In the genomic region with DNA sequence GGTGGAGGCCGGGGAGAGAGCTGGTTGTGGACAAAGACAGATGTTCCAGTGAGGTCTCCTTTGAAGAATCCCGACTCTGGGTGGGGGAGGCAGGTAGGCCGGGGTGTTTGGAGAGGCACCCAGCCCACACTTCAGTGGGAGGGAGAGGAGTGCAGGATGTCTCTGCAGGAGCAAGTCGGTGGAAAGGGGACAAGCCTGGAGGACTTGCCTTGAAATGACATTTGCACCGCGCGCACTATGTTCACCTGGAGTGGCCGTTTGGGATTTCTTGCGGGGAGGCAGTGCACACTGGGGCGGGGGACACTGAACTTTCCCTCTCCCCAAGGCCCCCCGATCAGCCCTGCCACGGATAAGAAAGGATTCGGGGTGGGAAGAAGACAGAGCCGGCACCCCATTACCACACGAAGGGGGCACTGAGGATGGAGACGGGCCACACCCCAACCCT, we compare ENCODE assay signal across 8 cellular contexts. TPM values are rescaled to one million over a fixed set of nuclear protein-coding genes. Genes with fewer than 3 reads are reported as not detected.
DNase-seq lines count a peak whose midpoint lies in the region; ATAC-seq, FAIRE-seq and TF ChIP-seq lines count a peak whose summit lies in the region.

No MANE protein-coding gene starts in this region.

- peak overlapping the region; percentile 33 for H3K27ac Mint-ChIP-seq in progenitor cell of endocrine pancreas

- 20 to 29% methylated on average over 4 to 10 of the region's 16 CpGs for WGBS in gastroesophageal sphincter (ENCODE audit: low coverage in 1 of 2), 2 donors

- H3K27me3 Mint-ChIP-seq in progenitor cell of endocrine pancreas = peaks cover 57% of the 10 kb centered on the region

- H3K4me3 ChIP-seq in GM08714 (ENCODE audit: low read length) = peak overlapping the region; percentile 34; the same call in 1 of the 2 replicates
- H3K4me3 ChIP-seq in WI38 (ENCODE audit: low read depth, low read length) = peak overlapping the region; percentile 79
- peak overlapping the region; percentile 80 to 85 for H3K4me3 ChIP-seq in gastroesophageal sphincter

- DNase-seq in progenitor cell of endocrine pancreas (ENCODE audit: low spot score, unreplicated experiment) (no peak), frontal cortex (ENCODE audit: low spot score in 2 of 2) (no peak), medulla oblongata (ENCODE audit: extremely low spot score) (no peak), AG20443 (ENCODE audit: low spot score) (no peak)
- no peak for DNase-seq in stimulated activated CD4-positive, alpha-beta T cell treated with anti-CD3 and anti-CD28 coated beads, Interleukin-4, amount 100 ng/mL, for 4 hours

- H3K4me3 Mint-ChIP-seq in progenitor cell of endocrine pancreas (ENCODE audit: low read depth) = peak overlapping the region; percentile 77

- no peak for ATAC-seq in gastroesophageal sphincter

- H3K4me1 Mint-ChIP-seq in progenitor cell of endocrine pancreas (ENCODE audit: low read depth) = peaks cover 8% of the 10 kb centered on the region

- FAIRE-seq in frontal cortex (lab: Jason Lieb, UNC) = no peak

- H3K27me3 ChIP-seq in gastroesophageal sphincter = no peaks in the 10 kb centered on the region

- no peaks in the 10 kb centered on the region for H3K36me3 Mint-ChIP-seq in progenitor cell of endocrine pancreas (ENCODE audit: insufficient read depth)

- no peaks in the 10 kb centered on the region for H3K9me3 ChIP-seq in gastroesophageal sphincter

- no peaks in the 10 kb centered on the region for H3K9me3 Mint-ChIP-seq in progenitor cell of endocrine pancreas (ENCODE audit: low read depth)

- peaks cover 0 to 47% (median 21%) of the 10 kb centered on the region in 3 donors for H3K4me1 ChIP-seq in gastroesophageal sphincter

- no peaks in the 10 kb centered on the region for H3K36me3 ChIP-seq in gastroesophageal sphincter

- TF ChIP-seq CTCF in WI38 (IDR thresholded peaks at IDR 0.05; ENCODE audit: low read depth, low read length) (no peak), gastroesophageal sphincter (IDR thresholded peaks at IDR 0.05) (no peak), progenitor cell of endocrine pancreas (IDR thresholded peaks at IDR 0.05; ENCODE audit: unreplicated experiment) (no peak)

- TF ChIP-seq POLR2A in gastroesophageal sphincter (IDR thresholded peaks at IDR 0.05) = no peak

- peak overlapping the region; percentile 79 to 96 (median 90) for H3K27ac ChIP-seq in gastroesophageal sphincter

- TF ChIP-seq EP300 in gastroesophageal sphincter (IDR thresholded peaks at IDR 0.05) = no peak

RNA-seq across cellular contexts. Expression of a gene that starts 1.0 kb away (rescaled TPM):
- total RNA-seq in gastroesophageal sphincter (10 to 100 TPM in 3 of 4 donors, 1 to 10 TPM in 1; 9.9 to 20.4 (median 16.4) TPM), progenitor cell of endocrine pancreas (2.1 and 2.6 TPM in 2 replicates), frontal cortex (4.9 TPM)
